Comparison of ENCODE assay signal across 18 cellular contexts in the genomic region with DNA sequence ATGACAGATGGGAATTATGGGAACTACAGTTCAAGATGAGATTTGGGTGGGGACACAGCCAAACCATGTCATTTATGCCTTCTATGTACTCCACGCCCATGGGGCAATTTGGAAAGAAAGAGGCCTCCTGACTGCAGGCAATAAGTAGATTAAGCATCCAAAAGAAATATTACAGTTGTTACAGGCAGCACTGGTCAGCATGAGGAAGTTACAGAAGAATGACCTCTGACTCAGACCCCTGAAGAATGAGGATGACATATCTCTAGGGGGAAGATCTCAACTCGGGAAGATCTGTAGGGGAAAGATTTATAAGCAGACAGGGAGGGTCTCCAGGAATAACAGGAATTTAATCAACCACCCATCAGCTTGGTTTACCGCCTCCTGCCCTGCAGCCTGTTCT. TPM values are rescaled to one million over a fixed set of nuclear protein-coding genes. Genes with fewer than 3 reads are reported as not detected.
DNase-seq lines count a peak whose midpoint lies in the region; TF ChIP-seq lines count a peak whose summit lies in the region.
"Had no signal": no experiment of that assay in that cellular context is flagged by ENCODE, and none has a peak within 500 bp of the region (broad histone marks: within the 10 kb centered on the region; RNA-seq: fewer than 3 reads in every experiment).

No MANE protein-coding gene starts in this region.

- H3K4me1 ChIP-seq in GM23248 (ENCODE audit: insufficient read depth) (peaks cover 8% of the 10 kb centered on the region), smooth muscle cell (ENCODE audit: low read depth) (no peaks in the 10 kb centered on the region)
- H3K4me1 ChIP-seq: BE2C had no signal

- H3K79me2 ChIP-seq in GM23248 (ENCODE audit: insufficient read depth) (no peaks in the 10 kb centered on the region), smooth muscle cell (ENCODE audit: low read depth) (no peaks in the 10 kb centered on the region)

- no peaks in the 10 kb centered on the region for H3K36me3 ChIP-seq in GM23248 (ENCODE audit: low read depth)
- H3K36me3 ChIP-seq in smooth muscle cell (ENCODE audit: low read depth), result no peaks in the 10 kb centered on the region
- H3K36me3 ChIP-seq: BE2C had no signal

- no peaks in the 10 kb centered on the region for H3K4me1 Mint-ChIP-seq in osteocyte (ENCODE audit: unreplicated experiment)
- H3K4me1 Mint-ChIP-seq: IgD-negative memory B cell had no signal

- no peak overlapping the region for H3K27ac Mint-ChIP-seq in osteocyte (ENCODE audit: unreplicated experiment)
- H3K27ac Mint-ChIP-seq: CD4-positive, alpha-beta T cell; IgD-negative memory B cell had no signal

- WGBS in GM23248 (ENCODE audit: low coverage in 1 of 2, low lambda C conversion rate in 2 of 2, missing lambda C conversion rate in 2 of 2), 2 experiments, result 41% methylated on average over 3 of the region's 3 CpGs
- 67% methylated on average over 3 of the region's 3 CpGs for WGBS in smooth muscle cell (ENCODE audit: low lambda C conversion rate)

- no peak overlapping the region for H3K27ac ChIP-seq in GM23248
- H3K27ac ChIP-seq in smooth muscle cell (ENCODE audit: low read depth), result no peak overlapping the region

- in situ Hi-C loops in GM23248 (cut with MboI), result no loop called here

- H3K4me3 Mint-ChIP-seq in osteocyte (ENCODE audit: unreplicated experiment), result no peak overlapping the region
- H3K4me3 Mint-ChIP-seq: CD4-positive, alpha-beta T cell; IgD-negative memory B cell had no signal

- no peaks in the 10 kb centered on the region for H3K36me3 Mint-ChIP-seq in osteocyte (ENCODE audit: unreplicated experiment)
- H3K36me3 Mint-ChIP-seq: IgD-negative memory B cell had no signal

- H3K9me2 ChIP-seq in GM23248 (ENCODE audit: insufficient read depth), result no peaks in the 10 kb centered on the region

- DNase-seq in GM23248 (peak; percentile 61), RPMI7951 (ENCODE audit: low read depth) (peak; percentile 13), foreskin fibroblast (peak; percentile 10 to 33), stromal cell of bone marrow (ENCODE audit: low read depth) (peak; percentile 32), osteocyte (ENCODE audit: extremely low spot score, unreplicated experiment) (no peak), smooth muscle cell (lab: John Stamatoyannopoulos, UW; ENCODE audit: unreplicated experiment) (no peak), MV-4-11 (lab: John Stamatoyannopoulos, UW) (no peak)
- DNase-seq: ACHN; BE2C; CD4-positive, alpha-beta T cell; Kasumi-1; NCI-H2029; NCI-H510A; NCI-H774; PC-3; SW 1271 had no signal

- H2AFZ ChIP-seq in GM23248, result 0 out of 2 replicates have a peak overlapping the region, but pooled peaks have one; percentile 28
- no peak overlapping the region for H2AFZ ChIP-seq in smooth muscle cell (ENCODE audit: low read depth)

- peaks cover 25% of the 10 kb centered on the region for H3K27me3 Mint-ChIP-seq in osteocyte (ENCODE audit: unreplicated experiment)

- peaks cover 8% of the 10 kb centered on the region; the same call in 1 of the 2 replicates for H3F3A ChIP-seq in GM23248 (ENCODE audit: insufficient read depth)
- H3F3A ChIP-seq in smooth muscle cell (ENCODE audit: low read depth), result no peaks in the 10 kb centered on the region

- H3K9me3 Mint-ChIP-seq in osteocyte (ENCODE audit: unreplicated experiment), result no peaks in the 10 kb centered on the region
- H3K9me3 Mint-ChIP-seq: CD4-positive, alpha-beta T cell had no signal

- no peak for TF ChIP-seq CTCF in foreskin fibroblast (IDR thresholded peaks at IDR 0.05; ENCODE audit: low read depth, low read length)
- TF ChIP-seq CTCF in osteocyte (IDR thresholded peaks at IDR 0.05), result no peak
- TF ChIP-seq CTCF in smooth muscle cell (IDR thresholded peaks at IDR 0.05; ENCODE audit: borderline replicate concordance, insufficient read depth, poor library complexity, severe bottlenecking), result no peak

- H3K9ac ChIP-seq in GM23248, result no peak overlapping the region
- no peak overlapping the region for H3K9ac ChIP-seq in smooth muscle cell (ENCODE audit: low read depth)

- H3K9me3 ChIP-seq in GM23248 (ENCODE audit: low read depth) (no peaks in the 10 kb centered on the region), smooth muscle cell (replicated peaks; ENCODE audit: low read depth) (no peaks in the 10 kb centered on the region)
- H3K9me3 ChIP-seq: BE2C had no signal

- H4K20me1 ChIP-seq in GM23248 (ENCODE audit: insufficient read depth) (no peaks in the 10 kb centered on the region), smooth muscle cell (ENCODE audit: low read depth) (no peaks in the 10 kb centered on the region)

- H3K4me2 ChIP-seq in GM23248 (ENCODE audit: unreplicated experiment) (no peak overlapping the region), smooth muscle cell (no peak overlapping the region)

- H3K27me3 ChIP-seq in GM23248 (replicated peaks; ENCODE audit: insufficient read depth) (no peaks in the 10 kb centered on the region), smooth muscle cell (ENCODE audit: low read depth) (peaks cover 23% of the 10 kb centered on the region)

- no peak overlapping the region for H3K4me3 ChIP-seq in GM23248
- no peak overlapping the region for H3K4me3 ChIP-seq in foreskin fibroblast (ENCODE audit: low read depth in 1 of 2, low read length in 2 of 2)
- no peak overlapping the region for H3K4me3 ChIP-seq in smooth muscle cell
- H3K4me3 ChIP-seq: GM12878 had no signal

RNA-seq across cellular contexts. Expression of a gene that starts 58.0 kb away (rescaled TPM):
- 483 and 534 TPM in 2 replicates for total RNA-seq in GM23248 (2014; rRNA removed; shearing (Covaris generic))
- polyA plus RNA-seq in GM23248 (2016; fragmentation: Nextera tagmentation; extraction: Ambion mirVana) (557 and 558 TPM in 2 replicates), smooth muscle cell (310 and 372 TPM in 2 replicates)
- total RNA-seq in RPMI7951 (2014; rRNA removed; shearing (Covaris generic)), result 192 and 209 TPM in 2 replicates
- total RNA-seq in osteocyte (162 and 174 TPM in 2 replicates), smooth muscle cell (244 and 326 TPM in 2 replicates)

Comparison
In these comparisons a context has a peak if more than half of its experiments do, and no peak if none do; other contexts are left out.
1. DNase-seq: peak in GM23248 (single experiment), RPMI7951 (single experiment), foreskin fibroblast (2 of 2) and stromal cell of bone marrow (single experiment); none in osteocyte (single experiment), smooth muscle cell (single experiment) and MV-4-11 (single experiment).